Comparison of ENCODE assay signal across 1 cellular context in genomic region chr3:3189102-3189727, GRCh38.
TF ChIP-seq lines count a peak whose summit lies in the region.

No MANE protein-coding gene starts in this region.

TF ChIP-seq in K562, 482 proteins besides CTCF, POLR2A, EP300 and RAD21 (continued from another document and continues in another):
- TF ChIP-seq CTCFL (IDR thresholded peaks at IDR 0.05; ENCODE audit: borderline replicate concordance, insufficient read depth, low read depth, low read length, poor library complexity, severe bottlenecking), result no peak
- no peak for TF ChIP-seq ZFP91 (CRISPR knock-in tag; IDR thresholded peaks at IDR 0.05)
- no peak for TF ChIP-seq CHCHD3 (CRISPR knock-in tag; IDR thresholded peaks at IDR 0.05)
- no peak for TF ChIP-seq RREB1 (CRISPR knock-in tag; IDR thresholded peaks at IDR 0.05)
- TF ChIP-seq ZHX1 (conservative IDR thresholded peaks at IDR 0.05; ENCODE audit: low read length), result no peak
- no peak for TF ChIP-seq FOXP1 (CRISPR knock-in tag; IDR thresholded peaks at IDR 0.05)
- TF ChIP-seq ZNF239 (CRISPR knock-in tag; IDR thresholded peaks at IDR 0.05), result no peak
- TF ChIP-seq AFF1 (IDR thresholded peaks at IDR 0.05; ENCODE audit: low read depth in 1 of 2, partially characterized antibody in 2 of 2), result no peak
- peak; percentile 45 for TF ChIP-seq ETV1 (tag; conservative IDR thresholded peaks at IDR 0.05; ENCODE audit: low read depth)
- no peak for TF ChIP-seq CHD2 (IDR thresholded peaks at IDR 0.05; ENCODE audit: low read depth, low read length)
- no peak for TF ChIP-seq ARID3B (CRISPR knock-in tag; IDR thresholded peaks at IDR 0.05; ENCODE audit: borderline replicate concordance)
- TF ChIP-seq SNIP1 (IDR thresholded peaks at IDR 0.05; ENCODE audit: low read depth), result no peak
- TF ChIP-seq RBM39 (optimal IDR thresholded peaks at IDR 0.05; ENCODE audit: low read depth, low read length), result no peak
- no peak for TF ChIP-seq SNRNP70 (optimal IDR thresholded peaks at IDR 0.05; ENCODE audit: low read depth, low read length)
- TF ChIP-seq HLTF (IDR thresholded peaks at IDR 0.05), result no peak
- no peak for TF ChIP-seq TARDBP (IDR thresholded peaks at IDR 0.05)
- TF ChIP-seq PKNOX1 (IDR thresholded peaks at IDR 0.05), result peak; percentile 93
- TF ChIP-seq RCOR1 (IDR thresholded peaks at IDR 0.05; ENCODE audit: borderline replicate concordance in 1 of 2, low read depth in 2 of 2, low read length in 2 of 2), result peak in 1 of 2 experiments; percentile 62; a peak in 1 of 4 replicates
- TF ChIP-seq DPF2 (IDR thresholded peaks at IDR 0.05), result peak; percentile 72
- peak; percentile 92 for TF ChIP-seq C11orf30 (IDR thresholded peaks at IDR 0.05; ENCODE audit: low read depth)
- TF ChIP-seq HINFP (tag; conservative IDR thresholded peaks at IDR 0.05; ENCODE audit: low read depth), result no peak
- no peak for TF ChIP-seq ESRRA (IDR thresholded peaks at IDR 0.05; ENCODE audit: borderline replicate concordance, low read depth)
- TF ChIP-seq SRF (CRISPR knock-in tag; IDR thresholded peaks at IDR 0.05), result no peak
- no peak for TF ChIP-seq ID3 (CRISPR knock-in tag; IDR thresholded peaks at IDR 0.05)
- no peak for TF ChIP-seq ID3 (tag; IDR thresholded peaks at IDR 0.05)
- TF ChIP-seq ZNF77 (CRISPR knock-in tag; IDR thresholded peaks at IDR 0.05), result no peak
- TF ChIP-seq BACH1 (tag; IDR thresholded peaks at IDR 0.05), result peak; percentile 89
- no peak for TF ChIP-seq FOXM1 (IDR thresholded peaks at IDR 0.05; ENCODE audit: low read depth)
- no peak for TF ChIP-seq FOXM1 (CRISPR knock-in tag; IDR thresholded peaks at IDR 0.05; ENCODE audit: low read depth)
- TF ChIP-seq NFRKB (IDR thresholded peaks at IDR 0.05; ENCODE audit: low read depth), result 0 out of 2 replicates have a peak, but pooled peaks have one; percentile 30
- TF ChIP-seq ATF7 (IDR thresholded peaks at IDR 0.05), result no peak
- TF ChIP-seq GTF3C2 (IDR thresholded peaks at IDR 0.05; ENCODE audit: borderline replicate concordance, extremely low read depth, insufficient read length), result no peak
